1 cellular context compared by ENCODE assay signal in genomic region chr4:87921626-87922479, GRCh38. TPM values are rescaled to one million over a fixed set of nuclear protein-coding genes. Genes with fewer than 3 reads are reported as not detected.
"Had no signal": no experiment of that assay in that cellular context is flagged by ENCODE, and none has a peak within 500 bp of the region (broad histone marks: within the 10 kb centered on the region; RNA-seq: fewer than 3 reads in every experiment).

No MANE protein-coding gene starts in this region.

RNA-seq across cellular contexts. Expression of gene SPP1, which starts 53.7 kb away (rescaled TPM):
- total RNA-seq: activated CD8-positive, alpha-beta T cell treated with anti-CD3 and anti-CD28 coated beads, Interleukin-2, amount 10 ng/mL, durations not matched to agents 7 days and 5 days had no signal
